Comparison of ENCODE assay signal across 21 cellular contexts in the genomic region with DNA sequence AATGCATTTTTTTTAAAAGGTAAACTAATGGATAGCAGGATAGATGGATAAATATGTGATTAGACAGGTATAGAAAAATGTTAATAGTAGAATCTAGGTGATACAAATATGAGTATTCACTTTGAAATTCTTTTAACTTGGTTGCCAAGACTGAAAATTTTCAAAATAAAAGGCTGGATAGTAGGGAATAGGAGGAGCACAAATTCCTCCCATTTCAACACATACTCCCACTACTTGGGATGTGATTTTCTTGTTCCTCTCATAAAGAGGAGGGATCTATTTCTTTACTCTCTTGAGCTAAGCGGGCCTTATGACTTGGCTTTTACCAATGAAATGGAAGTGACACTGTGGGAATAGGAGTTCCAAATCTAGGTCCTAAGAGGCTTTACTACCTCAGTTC. TPM values are rescaled to one million over a fixed set of nuclear protein-coding genes. Genes with fewer than 3 reads are reported as not detected.
A peak's percentile ranks its signal among the peaks of the same experiment; 100 is the strongest.
DNase-seq lines count a peak whose midpoint lies in the region; ATAC-seq and TF ChIP-seq lines count a peak whose summit lies in the region.
"Had no signal": no experiment of that assay in that cellular context is flagged by ENCODE, and none has a peak within 500 bp of the region (broad histone marks: within the 10 kb centered on the region; RNA-seq: fewer than 3 reads in every experiment).

No MANE protein-coding gene starts in this region.

- H3K36me3 Mint-ChIP-seq in activated naive CD8-positive, alpha-beta T cell treated with anti-CD3 and anti-CD28 coated beads, Interleukin-2, amount 50 U/mL, for 24 hours (ENCODE audit: low read depth) = peaks cover 17% of the 10 kb centered on the region
- peaks cover 0 to 31% (median 20%) of the 10 kb centered on the region in 3 donors for H3K36me3 Mint-ChIP-seq in CD8-positive, alpha-beta memory T cell

- H3K4me3 ChIP-seq in SJSA1 (no peak overlapping the region), osteoblast (ENCODE audit: insufficient read depth, low read length) (no peak overlapping the region)
- H3K4me3 ChIP-seq in CD8-positive, alpha-beta memory T cell (ENCODE audit: low read length) = no peak overlapping the region
- H3K4me3 ChIP-seq: BLaER1, body of pancreas, heart left ventricle, lung, spleen had no signal

- TF ChIP-seq CTCF in osteoblast (IDR thresholded peaks at IDR 0.05; ENCODE audit: extremely low read depth, low read depth, low read length) = no peak

- H3K79me2 ChIP-seq in osteoblast (ENCODE audit: insufficient read depth, low read length) = peaks cover 64% of the 10 kb centered on the region

- no peak overlapping the region for H3K4me3 Mint-ChIP-seq in activated naive CD8-positive, alpha-beta T cell treated with anti-CD3 and anti-CD28 coated beads, Interleukin-2, amount 50 U/mL, for 24 hours
- no peak overlapping the region for H3K4me3 Mint-ChIP-seq in CD8-positive, alpha-beta memory T cell
- H3K4me3 Mint-ChIP-seq: activated CD4-positive, alpha-beta T cell treated with anti-CD3 and anti-CD28 coated beads, Interleukin-2, amount 10 ng/mL, durations not matched to agents 24 days and 14 days; naive thymus-derived CD4-positive, alpha-beta T cell had no signal

- POLR2A ChIA-PET in CD8-positive, alpha-beta memory T cell (lab: Charles Lee) = no interaction called here

- H3K4me1 ChIP-seq in SJSA1 (replicated peaks) (peaks cover 28% of the 10 kb centered on the region), osteoblast (ENCODE audit: insufficient read depth, low read length) (peaks cover 14% of the 10 kb centered on the region)
- H3K4me1 ChIP-seq in CD8-positive, alpha-beta memory T cell (ENCODE audit: insufficient read depth, low read length) = peaks cover 3% of the 10 kb centered on the region
- H3K4me1 ChIP-seq: body of pancreas had no signal

- H3K9me3 ChIP-seq in SJSA1 (replicated peaks) = no peaks in the 10 kb centered on the region
- H3K9me3 ChIP-seq in osteoblast (ENCODE audit: low read depth, low read length) = no peaks in the 10 kb centered on the region
- H3K9me3 ChIP-seq in CD8-positive, alpha-beta memory T cell (ENCODE audit: low read length) = no peaks in the 10 kb centered on the region
- H3K9me3 ChIP-seq: BLaER1, body of pancreas, heart left ventricle, spleen had no signal

- H3K4me2 ChIP-seq in osteoblast (ENCODE audit: insufficient read depth, low read length) = no peak overlapping the region
- H3K4me2 ChIP-seq: BLaER1 had no signal

- ATAC-seq in activated naive CD8-positive, alpha-beta T cell treated with anti-CD3 and anti-CD28 coated beads, Interleukin-2, amount 50 U/mL, for 24 hours = no peak
- ATAC-seq in HG03432 (IDR thresholded peaks at IDR 0.05; ENCODE audit: unreplicated experiment) = no peak
- ATAC-seq: body of pancreas; esophagus mucosa; HepG2; naive thymus-derived CD4-positive, alpha-beta T cell had no signal

- H3K27me3 ChIP-seq in SJSA1 (replicated peaks) (no peaks in the 10 kb centered on the region), osteoblast (ENCODE audit: insufficient read depth, low read length) (no peaks in the 10 kb centered on the region)
- no peaks in the 10 kb centered on the region for H3K27me3 ChIP-seq in CD8-positive, alpha-beta memory T cell (ENCODE audit: insufficient read depth, low read length, poor library complexity, severe bottlenecking)
- H3K27me3 ChIP-seq: BLaER1, body of pancreas, heart left ventricle, spleen had no signal

- peaks cover 4% of the 10 kb centered on the region for H3K4me1 Mint-ChIP-seq in activated naive CD8-positive, alpha-beta T cell treated with anti-CD3 and anti-CD28 coated beads, Interleukin-2, amount 50 U/mL, for 24 hours
- H3K4me1 Mint-ChIP-seq in CD8-positive, alpha-beta memory T cell = peaks cover 23 to 41% (median 23%) of the 10 kb centered on the region in 3 donors
- H3K4me1 Mint-ChIP-seq: activated CD4-positive, alpha-beta T cell treated with anti-CD3 and anti-CD28 coated beads, Interleukin-2, amount 10 ng/mL, durations not matched to agents 24 days and 14 days had no signal

- no peaks in the 10 kb centered on the region for H3K27me3 Mint-ChIP-seq in activated naive CD8-positive, alpha-beta T cell treated with anti-CD3 and anti-CD28 coated beads, Interleukin-2, amount 50 U/mL, for 24 hours
- no peaks in the 10 kb centered on the region for H3K27me3 Mint-ChIP-seq in CD8-positive, alpha-beta memory T cell
- H3K27me3 Mint-ChIP-seq: activated CD4-positive, alpha-beta T cell treated with anti-CD3 and anti-CD28 coated beads, Interleukin-2, amount 10 ng/mL, durations not matched to agents 24 days and 14 days; naive thymus-derived CD4-positive, alpha-beta T cell had no signal

- no peaks in the 10 kb centered on the region for H4K20me1 ChIP-seq in osteoblast (ENCODE audit: insufficient read depth, low read length)

- H3K27ac Mint-ChIP-seq in activated naive CD8-positive, alpha-beta T cell treated with anti-CD3 and anti-CD28 coated beads, Interleukin-2, amount 50 U/mL, for 24 hours = no peak overlapping the region
- peak overlapping the region in 1 of 8 donors; percentile 21 for H3K27ac Mint-ChIP-seq in CD8-positive, alpha-beta memory T cell
- H3K27ac Mint-ChIP-seq: activated CD4-positive, alpha-beta T cell treated with anti-CD3 and anti-CD28 coated beads, Interleukin-2, amount 10 ng/mL, durations not matched to agents 24 days and 14 days had no signal

- H2AFZ ChIP-seq in osteoblast (ENCODE audit: low read length) = no peak overlapping the region

- peaks cover 27% of the 10 kb centered on the region for H3K36me3 ChIP-seq in SJSA1
- H3K36me3 ChIP-seq in osteoblast (ENCODE audit: insufficient read depth, low read length) = peaks cover 11% of the 10 kb centered on the region
- peaks cover 10% of the 10 kb centered on the region for H3K36me3 ChIP-seq in CD8-positive, alpha-beta memory T cell (ENCODE audit: insufficient read depth, low read length)

- CTCF ChIA-PET in CD8-positive, alpha-beta memory T cell (lab: Charles Lee) = no interaction called here

- H3K27ac ChIP-seq in SJSA1 = peak overlapping the region; percentile 97
- H3K27ac ChIP-seq in osteoblast (ENCODE audit: low read depth, low read length) = peak overlapping the region; percentile 38
- H3K27ac ChIP-seq in CD8-positive, alpha-beta memory T cell (ENCODE audit: low read depth, low read length) = no peak overlapping the region
- H3K27ac ChIP-seq: BLaER1, body of pancreas, heart left ventricle, RWPE1 had no signal

- H3K9me3 Mint-ChIP-seq in activated naive CD8-positive, alpha-beta T cell treated with anti-CD3 and anti-CD28 coated beads, Interleukin-2, amount 50 U/mL, for 24 hours = no peaks in the 10 kb centered on the region
- H3K9me3 Mint-ChIP-seq in CD8-positive, alpha-beta memory T cell = no peaks in the 10 kb centered on the region
- H3K9me3 Mint-ChIP-seq: activated CD4-positive, alpha-beta T cell treated with anti-CD3 and anti-CD28 coated beads, Interleukin-2, amount 10 ng/mL, durations not matched to agents 24 days and 14 days; naive thymus-derived CD4-positive, alpha-beta T cell had no signal

- DNase-seq in GM03348 (ENCODE audit: low spot score) (peak; percentile 61), SJSA1 (ENCODE audit: low read depth in 1 of 2, low spot score in 2 of 2) (no peak), fibroblast of gingiva (ENCODE audit: low read depth) (peak; percentile 5), osteoblast (ENCODE audit: insufficient read length, low spot score, missing footprints) (no peak), AML-193 (lab: John Stamatoyannopoulos, UW) (no peak)
- no peak for DNase-seq in activated naive CD8-positive, alpha-beta T cell treated with anti-CD3 and anti-CD28 coated beads, Interleukin-2, amount 50 U/mL, for 24 hours
- DNase-seq in CD8-positive, alpha-beta memory T cell = no peak
- DNase-seq: activated CD4-positive, alpha-beta T cell treated with anti-CD3 and anti-CD28 coated beads, Interleukin-2, amount 10 ng/mL, durations not matched to agents 24 days and 14 days; activated naive CD4-positive, alpha-beta T cell; body of pancreas; heart left ventricle; naive thymus-derived CD4-positive, alpha-beta T cell; NCI-H187 treated with DMSO at 0.1 percent for 48 hours; spleen; substantia nigra had no signal

RNA-seq across cellular contexts. Expression of gene PIK3C2A, which starts 35.9 kb away (rescaled TPM):
- total RNA-seq in SJSA1 (2014; rRNA removed; shearing (Covaris generic)) = 35.5 and 105 TPM in 2 replicates
- 72.5 and 73.1 TPM in 2 replicates for total RNA-seq in osteoblast
- total RNA-seq in CD8-positive, alpha-beta memory T cell = 10 to 100 TPM; 30.4 to 33.0 TPM
- 8.1 TPM for polyA plus RNA-seq in CD8-positive, alpha-beta memory T cell

Comparison
In these comparisons a context has a peak if more than half of its experiments do, and no peak if none do; other contexts are left out.
1. DNase-seq: peak in GM03348 (single experiment) and fibroblast of gingiva (single experiment); none in SJSA1 (0 of 2), osteoblast (single experiment), activated naive CD8-positive, alpha-beta T cell treated with anti-CD3 and anti-CD28 coated beads, Interleukin-2, amount 50 U/mL, for 24 hours (single experiment), AML-193 (0 of 2) and CD8-positive, alpha-beta memory T cell (0 of 5).